Comparison of ENCODE assay signal across 8 cellular contexts in genomic region chr16:83137326-83137770, GRCh38.
A peak's percentile ranks its signal among the peaks of the same experiment; 100 is the strongest.
DNase-seq lines count a peak whose midpoint lies in the region; ATAC-seq, FAIRE-seq and TF ChIP-seq lines count a peak whose summit lies in the region.

No MANE protein-coding gene starts in this region.

- H3K27ac Mint-ChIP-seq in CD4-positive, CD25-positive, alpha-beta regulatory T cell, result no peak overlapping the region
- no peak overlapping the region for H3K27ac Mint-ChIP-seq in CD14-positive monocyte

- H3K9ac ChIP-seq in adipocyte (ENCODE audit: low read length) (no peak overlapping the region), liver (ENCODE audit: low read depth in 1 of 2, low read length in 2 of 2) (peak overlapping the region in 1 of 2 donors; percentile 55)

- peaks cover 0 to 3% (median under 1%) of the 10 kb centered on the region in 7 donors for H3K9me3 Mint-ChIP-seq in CD4-positive, CD25-positive, alpha-beta regulatory T cell
- peaks cover 0 to 12% (median 0%) of the 10 kb centered on the region in 7 donors for H3K9me3 Mint-ChIP-seq in CD14-positive monocyte

- intact Hi-C loops in CD14-positive monocyte (cut with micrococcal nuclease), result no loop called here

- no peaks in the 10 kb centered on the region for H3K27me3 ChIP-seq in CD4-positive, CD25-positive, alpha-beta regulatory T cell (ENCODE audit: control insufficient read depth, insufficient read depth, low read length)
- H3K27me3 ChIP-seq in adipocyte (replicated peaks; ENCODE audit: control insufficient read depth, insufficient read depth, low read length) (no peaks in the 10 kb centered on the region), liver (ENCODE audit: control insufficient read depth in 4 of 4, insufficient read depth in 4 of 4, low read length in 3 of 4) (peaks cover 0 to 2% (median 0%) of the 10 kb centered on the region in 4 donors)

- H3K4me3 Mint-ChIP-seq in CD4-positive, CD25-positive, alpha-beta regulatory T cell, result peak overlapping the region in 3 of 4 donors; percentile 13 to 62 (median 58)
- H3K4me3 Mint-ChIP-seq in CD14-positive monocyte, result peak overlapping the region in 1 of 2 donors; percentile 84

- WGBS in liver, result 15% methylated on average over 17 of the region's 17 CpGs

- no peaks in the 10 kb centered on the region for H3K36me3 ChIP-seq in CD4-positive, CD25-positive, alpha-beta regulatory T cell (ENCODE audit: control insufficient read depth, insufficient read depth, low read length)
- H3K36me3 ChIP-seq in adipocyte (ENCODE audit: control insufficient read depth, insufficient read depth, low read length, severe bottlenecking) (no peaks in the 10 kb centered on the region), liver (ENCODE audit: control insufficient read depth in 4 of 4, insufficient read depth in 3 of 4, low read depth in 1 of 4, low read length in 3 of 4) (no peaks in the 10 kb centered on the region)

- H3K9me3 ChIP-seq in CD4-positive, CD25-positive, alpha-beta regulatory T cell (ENCODE audit: control insufficient read depth in 2 of 2, low read length in 2 of 2), result no peaks in the 10 kb centered on the region
- no peaks in the 10 kb centered on the region for H3K9me3 ChIP-seq in adipocyte (ENCODE audit: control insufficient read depth, low read length)
- no peaks in the 10 kb centered on the region for H3K9me3 ChIP-seq in liver (ENCODE audit: control insufficient read depth in 4 of 4, low read length in 3 of 4)

- H3K27ac ChIP-seq in CD4-positive, CD25-positive, alpha-beta regulatory T cell (ENCODE audit: insufficient read depth, low read length, poor library complexity, severe bottlenecking), result no peak overlapping the region
- no peak overlapping the region for H3K27ac ChIP-seq in liver (ENCODE audit: low read depth in 1 of 2, low read length in 2 of 2)

- no peak overlapping the region for H3K4me3 ChIP-seq in CD4-positive, CD25-positive, alpha-beta regulatory T cell (ENCODE audit: low read depth, low read length)
- H3K4me3 ChIP-seq in adipocyte (ENCODE audit: low read length), result peak overlapping the region; percentile 67
- H3K4me3 ChIP-seq in liver (ENCODE audit: low read depth in 1 of 3, low read length in 3 of 3), result peak overlapping the region; percentile 1 to 48 (median 48)

- no peaks in the 10 kb centered on the region for H3K4me1 ChIP-seq in CD4-positive, CD25-positive, alpha-beta regulatory T cell (ENCODE audit: control insufficient read depth, insufficient read depth, low read length, poor library complexity, severe bottlenecking)
- H3K4me1 ChIP-seq in adipocyte (ENCODE audit: control insufficient read depth, insufficient read depth, low read length) (peaks cover 3% of the 10 kb centered on the region), liver (ENCODE audit: control insufficient read depth in 4 of 4, insufficient read depth in 4 of 4, low read length in 3 of 4) (peaks cover 0 to 8% (median 5%) of the 10 kb centered on the region in 4 donors)

- peaks cover 4% of the 10 kb centered on the region for H3K27me3 Mint-ChIP-seq in CD4-positive, CD25-positive, alpha-beta regulatory T cell
- H3K27me3 Mint-ChIP-seq in CD14-positive monocyte (ENCODE audit: low read depth in 3 of 3), result peaks cover 30 to 60% (median 42%) of the 10 kb centered on the region in 3 donors

- no peak for TF ChIP-seq CTCF in liver (IDR thresholded peaks at IDR 0.05; ENCODE audit: low read depth, low read length, missing input control)
- no peak for TF ChIP-seq CTCF in CD14-positive monocyte (IDR thresholded peaks at IDR 0.05)

- TF ChIP-seq RAD21 in liver (IDR thresholded peaks at IDR 0.05), result no peak

- H3K36me3 Mint-ChIP-seq in CD4-positive, CD25-positive, alpha-beta regulatory T cell, result no peaks in the 10 kb centered on the region
- no peaks in the 10 kb centered on the region for H3K36me3 Mint-ChIP-seq in CD14-positive monocyte

- no peak for FAIRE-seq in urothelium cell line (lab: Jason Lieb, UNC)

- ATAC-seq in CD4-positive, CD25-positive, alpha-beta regulatory T cell (ENCODE audit: low read depth in 2 of 2), result no peak
- no peak for ATAC-seq in GM18519 (IDR thresholded peaks at IDR 0.05; ENCODE audit: low FRiP score, unreplicated experiment)

- peak in 1 of 3 donors; percentile 58 for DNase-seq in CD4-positive, CD25-positive, alpha-beta regulatory T cell
- DNase-seq in HK-2 (ENCODE audit: unreplicated experiment), result peak; percentile 8
- no peak for DNase-seq in adipocyte (ENCODE audit: low read depth)
- peak; percentile 88 for DNase-seq in urothelium cell line (ENCODE audit: low spot score)
- DNase-seq in NCI-H2171 treated with DMSO at 0.1 percent for 48 hours (lab: John Stamatoyannopoulos, UW), result no peak
- no peak for DNase-seq in CD14-positive monocyte (ENCODE audit: low spot score)

- H3K4me1 Mint-ChIP-seq in CD4-positive, CD25-positive, alpha-beta regulatory T cell, result peaks cover 0 to 9% (median 2%) of the 10 kb centered on the region in 4 donors
- H3K4me1 Mint-ChIP-seq in CD14-positive monocyte, result peaks cover 2% of the 10 kb centered on the region

TF ChIP-seq in liver, 16 proteins besides CTCF, POLR2A, EP300 and RAD21:
- TF ChIP-seq MAX (IDR thresholded peaks at IDR 0.05), result peak; percentile 18
- TF ChIP-seq YY1 (IDR thresholded peaks at IDR 0.05), result peak; percentile 25
- peak in 1 of 2 donors; percentile 16 for TF ChIP-seq JUND (IDR thresholded peaks at IDR 0.05)
- no peak for TF ChIP-seq ZBTB33 (IDR thresholded peaks at IDR 0.05)
TF ChIP-seq in liver: peak in this region for 3.

Comparison
In these comparisons a context has a peak if more than half of its experiments do, and no peak if none do; other contexts are left out.
1. DNase-seq: peak in HK-2 (single experiment) and urothelium cell line (single experiment); none in adipocyte (single experiment), NCI-H2171 treated with DMSO at 0.1 percent for 48 hours (single experiment) and CD14-positive monocyte (single experiment).